Comparison of ENCODE assay signal across 16 cellular contexts in the genomic region with DNA sequence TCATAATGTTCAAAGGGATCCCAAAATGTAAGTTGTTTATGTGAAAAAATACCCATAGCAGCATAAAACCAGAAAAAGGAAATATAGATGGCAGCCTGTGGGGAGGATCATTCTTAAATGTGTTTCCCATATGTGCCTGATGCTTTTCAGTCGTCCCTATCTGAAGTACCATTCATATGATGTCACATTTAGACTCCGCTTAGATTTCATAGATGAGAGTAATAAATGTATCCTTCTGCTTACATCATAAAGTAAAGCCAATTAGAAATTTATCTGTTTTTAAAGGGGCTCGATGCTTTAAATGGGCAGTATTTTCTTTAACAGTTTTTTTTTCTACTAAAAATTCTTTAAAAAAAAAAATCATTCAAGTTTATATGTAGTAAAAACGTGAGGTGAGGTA.
DNase-seq lines count a peak whose midpoint lies in the region; ATAC-seq, FAIRE-seq and TF ChIP-seq lines count a peak whose summit lies in the region.
"Had no signal": no experiment of that assay in that cellular context is flagged by ENCODE, and none has a peak within 500 bp of the region (broad histone marks: within the 10 kb centered on the region; RNA-seq: fewer than 3 reads in every experiment).

No MANE protein-coding gene starts in this region.

- H3K36me3 Mint-ChIP-seq in T-helper 17 cell (ENCODE audit: low read depth) = peaks cover 4% of the 10 kb centered on the region

- ATAC-seq in HCT116 (no peak), T-helper 17 cell (no peak), HG02981 (IDR thresholded peaks at IDR 0.05; ENCODE audit: unreplicated experiment) (no peak)
- ATAC-seq: CD8-positive, alpha-beta T cell had no signal

- H3K79me2 ChIP-seq in HCT116 (ENCODE audit: insufficient read depth, low read length) (no peaks in the 10 kb centered on the region), neural cell (replicated peaks; ENCODE audit: insufficient read depth, low read length) (peaks cover 11% of the 10 kb centered on the region)

- DNase-seq in HCT116 (ENCODE audit: low read depth, low spot score) (no peak), T-helper 17 cell (no peak), kidney (no peak), SK-N-DZ (ENCODE audit: low spot score) (no peak)
- DNase-seq: C1 segment of cervical spinal cord; Caco-2; CD8-positive, alpha-beta T cell; DMS153; DND-41; GM23248; H9 had no signal

- peak overlapping the region; percentile 2 for H3K27ac Mint-ChIP-seq in T-helper 17 cell

- no peaks in the 10 kb centered on the region for H3K9me2 ChIP-seq in HCT116 (ENCODE audit: insufficient read depth)
- no peaks in the 10 kb centered on the region for H3K9me2 ChIP-seq in neural cell (ENCODE audit: insufficient read depth, low read length)

- peaks cover 17% of the 10 kb centered on the region for H3K4me1 Mint-ChIP-seq in T-helper 17 cell

- H3K4me3 ChIP-seq in HCT116 (replicated peaks in 1 of 2; ENCODE audit: low read depth in 1 of 2, low read length in 2 of 2) (no peak overlapping the region), neural cell (ENCODE audit: low read length) (no peak overlapping the region), kidney (ENCODE audit: low read length in 2 of 2) (no peak overlapping the region)
- H3K4me3 ChIP-seq: GM12878, GM23248 had no signal

- no peak for TF ChIP-seq POLR2A in HCT116 (IDR thresholded peaks at IDR 0.05; ENCODE audit: borderline replicate concordance, extremely low read depth, insufficient read depth, insufficient read length)

- no peak for FAIRE-seq in kidney (lab: Jason Lieb, UNC)
- FAIRE-seq: G401.6, GM12878, H1 had no signal

- CTCF ChIA-PET in HCT116 (lab: Charles Lee) = no interaction called here

- POLR2A ChIA-PET in HCT116 (lab: Charles Lee) = no interaction called here

- no peak for TF ChIP-seq EP300 in neural cell (conservative IDR thresholded peaks at IDR 0.05; ENCODE audit: poor library complexity, severe bottlenecking)

- H3K27me3 ChIP-seq in HCT116 (ENCODE audit: insufficient read depth, low read length) = no peaks in the 10 kb centered on the region
- H3K27me3 ChIP-seq in neural cell (ENCODE audit: insufficient read depth, low read depth, low read length) = no peaks in the 10 kb centered on the region

- no peaks in the 10 kb centered on the region for H3K9me3 ChIP-seq in HCT116 (ENCODE audit: control insufficient read depth in 1 of 2, insufficient read depth in 1 of 2, low read depth in 1 of 2, low read length in 2 of 2)
- H3K9me3 ChIP-seq in T-helper 17 cell (ENCODE audit: control insufficient read depth, low read length, poor library complexity, severe bottlenecking) = no peaks in the 10 kb centered on the region
- H3K9me3 ChIP-seq in neural cell (ENCODE audit: low read length) = no peaks in the 10 kb centered on the region
- H3K9me3 ChIP-seq in kidney (ENCODE audit: control insufficient read depth in 1 of 2, low read length in 2 of 2) = no peaks in the 10 kb centered on the region
- H3K9me3 ChIP-seq: Caco-2 had no signal

- H2AFZ ChIP-seq in HCT116 (ENCODE audit: low read depth, low read length, poor library complexity, severe bottlenecking) = no peak overlapping the region
- H2AFZ ChIP-seq in neural cell (ENCODE audit: low read depth, low read length) = no peak overlapping the region
- H2AFZ ChIP-seq: GM23248 had no signal

- H3F3A ChIP-seq in neural cell (ENCODE audit: insufficient read depth, low read length, poor library complexity, severe bottlenecking) = no peaks in the 10 kb centered on the region

- H3K4me2 ChIP-seq in HCT116 (ENCODE audit: low read length) (no peak overlapping the region), neural cell (ENCODE audit: low read length) (no peak overlapping the region)

- H3K9ac ChIP-seq in HCT116 (ENCODE audit: low read length) (no peak overlapping the region), neural cell (ENCODE audit: low read length) (no peak overlapping the region), kidney (ENCODE audit: low read length in 2 of 2) (no peak overlapping the region)
- H3K9ac ChIP-seq: GM23248 had no signal

- H4K20me1 ChIP-seq in HCT116 (ENCODE audit: insufficient read depth) = no peaks in the 10 kb centered on the region
- no peaks in the 10 kb centered on the region for H4K20me1 ChIP-seq in neural cell (ENCODE audit: insufficient read depth)

- H3K4me1 ChIP-seq in HCT116 (ENCODE audit: control insufficient read depth in 1 of 2, insufficient read depth in 2 of 2, low read length in 2 of 2) = no peaks in the 10 kb centered on the region
- H3K4me1 ChIP-seq in kidney (ENCODE audit: control insufficient read depth in 1 of 2, insufficient read depth in 1 of 2, low read depth in 1 of 2, low read length in 2 of 2) = peaks cover 0 to 4% of the 10 kb centered on the region in 2 donors
- H3K4me1 ChIP-seq: Caco-2 had no signal

- RAD21 ChIA-PET in HCT116 (lab: Charles Lee; ENCODE audit: low non-redundant PET in 1 of 2, low total read pairs in 2 of 2, uncharacterized antibody in 2 of 2, unreplicated experiment in 2 of 2) = no interaction called here

- TF ChIP-seq RAD21 in HCT116 (IDR thresholded peaks at IDR 0.05; ENCODE audit: low read depth) = no peak
- no peak for TF ChIP-seq RAD21 in neural cell (conservative IDR thresholded peaks at IDR 0.05)

- no peaks in the 10 kb centered on the region for H3K27me3 Mint-ChIP-seq in T-helper 17 cell

- intact Hi-C loops in HCT116 (cut with micrococcal nuclease) (no loop called here), kidney (cut with DNase I) (no loop called here)

- BruUV-seq in HCT116 (replicated peaks; lab: Mats Ljungman, UMichigan) = TSS peak; percentile 24

- TF ChIP-seq CTCF in HCT116 (IDR thresholded peaks at IDR 0.05 in 2 of 3, conservative IDR thresholded peaks at IDR 0.05 in 1 of 3; ENCODE audit: borderline replicate concordance in 1 of 3, insufficient read depth in 1 of 3, low read depth in 2 of 3, low read length in 2 of 3) (no peak), neural cell (IDR thresholded peaks at IDR 0.05; ENCODE audit: poor library complexity, severe bottlenecking) (no peak), kidney (IDR thresholded peaks at IDR 0.05; ENCODE audit: borderline replicate concordance, extremely low read depth, insufficient read depth) (no peak)

- no peaks in the 10 kb centered on the region for H3K36me3 ChIP-seq in HCT116 (ENCODE audit: control insufficient read depth in 1 of 2, insufficient read depth in 2 of 2, low read length in 2 of 2)
- no peaks in the 10 kb centered on the region for H3K36me3 ChIP-seq in neural cell (ENCODE audit: insufficient read depth, low read length)
- H3K36me3 ChIP-seq in kidney (ENCODE audit: control insufficient read depth in 1 of 2, insufficient read depth in 2 of 2, low read length in 2 of 2) = no peaks in the 10 kb centered on the region

- no peak overlapping the region for H3K4me3 Mint-ChIP-seq in T-helper 17 cell
- H3K4me3 Mint-ChIP-seq: CD8-positive, alpha-beta T cell; H9 had no signal

- no peak overlapping the region for H3K27ac ChIP-seq in HCT116 (ENCODE audit: low read depth, low read length)
- H3K27ac ChIP-seq in neural cell (ENCODE audit: low read length) = peak overlapping the region; percentile 88
- H3K27ac ChIP-seq in kidney (ENCODE audit: low read depth in 2 of 2, low read length in 2 of 2) = no peak overlapping the region
- H3K27ac ChIP-seq: GM23248 had no signal

TF ChIP-seq in HCT116, 20 proteins besides CTCF, POLR2A, EP300 and RAD21:
- TF ChIP-seq POLR2AphosphoS5 (IDR thresholded peaks at IDR 0.05; ENCODE audit: low read depth, low read length) = no peak
- no peak for TF ChIP-seq EZH2 (IDR thresholded peaks at IDR 0.05)
- TF ChIP-seq, protein P1, sequence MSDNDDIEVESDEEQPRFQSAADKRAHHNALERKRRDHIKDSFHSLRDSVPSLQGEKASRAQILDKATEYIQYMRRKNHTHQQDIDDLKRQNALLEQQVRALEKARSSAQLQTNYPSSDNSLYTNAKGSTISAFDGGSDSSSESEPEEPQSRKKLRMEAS (IDR thresholded peaks at IDR 0.05) = no peak
- no peak for TF ChIP-seq SP1 (IDR thresholded peaks at IDR 0.05; ENCODE audit: low read depth)
- TF ChIP-seq TCF7L2 (IDR thresholded peaks at IDR 0.05; ENCODE audit: borderline replicate concordance, extremely low read depth, insufficient read depth, insufficient read length) = no peak
- TF ChIP-seq EGR1 (IDR thresholded peaks at IDR 0.05; ENCODE audit: low read depth) = no peak
- TF ChIP-seq FOSL1 (IDR thresholded peaks at IDR 0.05; ENCODE audit: low read depth) = no peak
- no peak for TF ChIP-seq CBX3 (IDR thresholded peaks at IDR 0.05; ENCODE audit: low read depth)
- no peak for TF ChIP-seq ZNF274 (IDR thresholded peaks at IDR 0.05; ENCODE audit: low read depth, low read length)
- no peak for TF ChIP-seq EZH2phosphoT487 (IDR thresholded peaks at IDR 0.05; ENCODE audit: borderline replicate concordance)
- TF ChIP-seq CEBPB (IDR thresholded peaks at IDR 0.05; ENCODE audit: low read depth) = no peak
- TF ChIP-seq SIN3A (IDR thresholded peaks at IDR 0.05; ENCODE audit: low read depth) = no peak

TF ChIP-seq in neural cell, 6 proteins besides CTCF, POLR2A, EP300 and RAD21 (continues in another document):
- TF ChIP-seq, protein P2, sequence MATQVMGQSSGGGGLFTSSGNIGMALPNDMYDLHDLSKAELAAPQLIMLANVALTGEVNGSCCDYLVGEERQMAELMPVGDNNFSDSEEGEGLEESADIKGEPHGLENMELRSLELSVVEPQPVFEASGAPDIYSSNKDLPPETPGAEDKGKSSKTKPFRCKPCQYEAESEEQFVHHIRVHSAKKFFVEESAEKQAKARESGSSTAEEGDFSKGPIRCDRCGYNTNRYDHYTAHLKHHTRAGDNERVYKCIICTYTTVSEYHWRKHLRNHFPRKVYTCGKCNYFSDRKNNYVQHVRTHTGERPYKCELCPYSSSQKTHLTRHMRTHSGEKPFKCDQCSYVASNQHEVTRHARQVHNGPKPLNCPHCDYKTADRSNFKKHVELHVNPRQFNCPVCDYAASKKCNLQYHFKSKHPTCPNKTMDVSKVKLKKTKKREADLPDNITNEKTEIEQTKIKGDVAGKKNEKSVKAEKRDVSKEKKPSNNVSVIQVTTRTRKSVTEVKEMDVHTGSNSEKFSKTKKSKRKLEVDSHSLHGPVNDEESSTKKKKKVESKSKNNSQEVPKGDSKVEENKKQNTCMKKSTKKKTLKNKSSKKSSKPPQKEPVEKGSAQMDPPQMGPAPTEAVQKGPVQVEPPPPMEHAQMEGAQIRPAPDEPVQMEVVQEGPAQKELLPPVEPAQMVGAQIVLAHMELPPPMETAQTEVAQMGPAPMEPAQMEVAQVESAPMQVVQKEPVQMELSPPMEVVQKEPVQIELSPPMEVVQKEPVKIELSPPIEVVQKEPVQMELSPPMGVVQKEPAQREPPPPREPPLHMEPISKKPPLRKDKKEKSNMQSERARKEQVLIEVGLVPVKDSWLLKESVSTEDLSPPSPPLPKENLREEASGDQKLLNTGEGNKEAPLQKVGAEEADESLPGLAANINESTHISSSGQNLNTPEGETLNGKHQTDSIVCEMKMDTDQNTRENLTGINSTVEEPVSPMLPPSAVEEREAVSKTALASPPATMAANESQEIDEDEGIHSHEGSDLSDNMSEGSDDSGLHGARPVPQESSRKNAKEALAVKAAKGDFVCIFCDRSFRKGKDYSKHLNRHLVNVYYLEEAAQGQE (IDR thresholded peaks at IDR 0.05; ENCODE audit: borderline replicate concordance) = no peak
- TF ChIP-seq EZH2 (IDR thresholded peaks at IDR 0.05; ENCODE audit: borderline replicate concordance, insufficient read depth, low read length, poor library complexity, severe bottlenecking) (no peak), POLR2AphosphoS5 (IDR thresholded peaks at IDR 0.05) (no peak), SMC3 (conservative IDR thresholded peaks at IDR 0.05; ENCODE audit: poor library complexity) (no peak)
